25 cellular contexts compared by ENCODE assay signal in genomic region chr21:26394341-26394740, GRCh38.
"Had no signal": no experiment of that assay in that cellular context is flagged by ENCODE, and none has a peak within 500 bp of the region (broad histone marks: within the 10 kb centered on the region; RNA-seq: fewer than 3 reads in every experiment).

No MANE protein-coding gene starts in this region.

- H3K4me1 ChIP-seq: ascending aorta had no signal

- H3K4me3 Mint-ChIP-seq: activated B cell treated with CpG ODN at 0.5 μM for 24 hours; activated CD4-positive, alpha-beta T cell treated with anti-CD3 and anti-CD28 coated beads, Interleukin-2, amount 10 ng/mL, durations not matched to agents 24 days and 14 days; activated CD8-positive, alpha-beta memory T cell treated with anti-CD3 and anti-CD28 coated beads, Interleukin-2, amount 10 ng/mL, durations not matched to agents 7 days and 5 days; activated naive CD8-positive, alpha-beta T cell treated with anti-CD3 and anti-CD28 coated beads, Interleukin-2, amount 50 U/mL, for 24 hours; activated T-cell treated with anti-CD3 and anti-CD28 coated beads, Interleukin-2, amount 50 U/mL, for 4 hours; T-helper 17 cell had no signal

- ATAC-seq: activated CD8-positive, alpha-beta memory T cell treated with anti-CD3 and anti-CD28 coated beads, Interleukin-2, amount 10 ng/mL, durations not matched to agents 7 days and 5 days; activated naive CD4-positive, alpha-beta T cell treated with anti-CD3 and anti-CD28 coated beads, Interleukin-2, amount 50 U/mL, for 72 hours; activated naive CD8-positive, alpha-beta T cell treated with anti-CD3 and anti-CD28 coated beads, Interleukin-2, amount 50 U/mL, for 24 hours; activated T-cell treated with anti-CD3 and anti-CD28 coated beads, Interleukin-2, amount 50 U/mL, for 4 hours; T-helper 17 cell had no signal

- H3K27me3 Mint-ChIP-seq: activated B cell treated with CpG ODN at 0.5 μM for 24 hours; activated CD4-positive, alpha-beta T cell treated with anti-CD3 and anti-CD28 coated beads, Interleukin-2, amount 10 ng/mL, durations not matched to agents 24 days and 14 days; activated CD8-positive, alpha-beta memory T cell treated with anti-CD3 and anti-CD28 coated beads, Interleukin-2, amount 10 ng/mL, durations not matched to agents 7 days and 5 days; activated naive CD8-positive, alpha-beta T cell treated with anti-CD3 and anti-CD28 coated beads, Interleukin-2, amount 50 U/mL, for 24 hours; T-helper 17 cell had no signal

- H3K9me3 ChIP-seq: ascending aorta had no signal

- H3K9me3 Mint-ChIP-seq: activated B cell treated with CpG ODN at 0.5 μM for 24 hours; activated CD4-positive, alpha-beta T cell treated with anti-CD3 and anti-CD28 coated beads, Interleukin-2, amount 10 ng/mL, durations not matched to agents 24 days and 14 days; activated naive CD4-positive, alpha-beta T cell treated with anti-CD3 and anti-CD28 coated beads, Interleukin-2, amount 50 U/mL, for 72 hours; activated naive CD8-positive, alpha-beta T cell treated with anti-CD3 and anti-CD28 coated beads, Interleukin-2, amount 50 U/mL, for 24 hours; activated T-cell treated with anti-CD3 and anti-CD28 coated beads, Interleukin-2, amount 50 U/mL, for 4 hours had no signal

- H2AFZ ChIP-seq: PC-9 had no signal

- DNase-seq: activated B cell treated with CpG ODN at 0.5 μM for 24 hours; activated CD4-positive, alpha-beta T cell treated with anti-CD3 and anti-CD28 coated beads for 1 hour; activated CD4-positive, alpha-beta T cell treated with anti-CD3 and anti-CD28 coated beads, Interleukin-2, amount 10 ng/mL, durations not matched to agents 24 days and 14 days; activated CD4-positive, alpha-beta T cell treated with anti-CD3 and anti-CD28 coated beads, Interleukin-2, amount 50 U/mL, for 48 hours; activated CD8-positive, alpha-beta memory T cell treated with anti-CD3 and anti-CD28 coated beads, Interleukin-2, amount 10 ng/mL, durations not matched to agents 7 days and 5 days; activated effector memory CD4-positive, alpha-beta T cell treated with anti-CD3 and anti-CD28 coated beads, Interleukin-2, amount 50 U/mL, for 16 hours; activated naive CD4-positive, alpha-beta T cell treated with Interleukin-2 at 50 U/mL for 16 hours; activated naive CD8-positive, alpha-beta T cell treated with anti-CD3 and anti-CD28 coated beads, Interleukin-2, amount 50 U/mL, for 24 hours; activated T-cell treated with anti-CD3 and anti-CD28 coated beads, Interleukin-2, amount 50 U/mL, for 4 hours; amniotic stem cell; central memory CD4-positive, alpha-beta T cell; MM.1S; NCI-H1105; NCI-H1436; NCI-H1694 treated with DMSO at 0.1 percent for 48 hours; NCI-H2029 treated with DMSO at 0.1 percent for 48 hours; NCI-H510A treated with DMSO at 0.1 percent for 48 hours; NCI-H69; NK-92 treated with Interleukin-12 subunit alpha and Interleukin-12 subunit beta, amount 100 ng/mL, for 24 hours; PC-9; SHP77 treated with DMSO at 0.1 percent for 48 hours; T-helper 17 cell; T-helper 9 cell had no signal

- H3K36me3 ChIP-seq: ascending aorta had no signal

- H3K27me3 ChIP-seq: ascending aorta had no signal

- H3K36me3 Mint-ChIP-seq: activated CD8-positive, alpha-beta memory T cell treated with anti-CD3 and anti-CD28 coated beads, Interleukin-2, amount 10 ng/mL, durations not matched to agents 7 days and 5 days; activated naive CD4-positive, alpha-beta T cell treated with anti-CD3 and anti-CD28 coated beads, Interleukin-2, amount 50 U/mL, for 72 hours had no signal

- H3K4me1 Mint-ChIP-seq: activated B cell treated with CpG ODN at 0.5 μM for 24 hours; activated CD4-positive, alpha-beta T cell treated with anti-CD3 and anti-CD28 coated beads, Interleukin-2, amount 10 ng/mL, durations not matched to agents 24 days and 14 days; activated CD8-positive, alpha-beta memory T cell treated with anti-CD3 and anti-CD28 coated beads, Interleukin-2, amount 10 ng/mL, durations not matched to agents 7 days and 5 days; activated naive CD8-positive, alpha-beta T cell treated with anti-CD3 and anti-CD28 coated beads, Interleukin-2, amount 50 U/mL, for 24 hours; T-helper 17 cell had no signal

- H3K4me3 ChIP-seq: ascending aorta, PC-9 had no signal

- H3K4me2 ChIP-seq: PC-9 had no signal

- H3K27ac Mint-ChIP-seq: activated B cell treated with CpG ODN at 0.5 μM for 24 hours; activated CD4-positive, alpha-beta T cell treated with anti-CD3 and anti-CD28 coated beads, Interleukin-2, amount 10 ng/mL, durations not matched to agents 24 days and 14 days; activated CD8-positive, alpha-beta memory T cell treated with anti-CD3 and anti-CD28 coated beads, Interleukin-2, amount 10 ng/mL, durations not matched to agents 7 days and 5 days; activated naive CD4-positive, alpha-beta T cell treated with anti-CD3 and anti-CD28 coated beads, Interleukin-2, amount 50 U/mL, for 72 hours; activated naive CD8-positive, alpha-beta T cell treated with anti-CD3 and anti-CD28 coated beads, Interleukin-2, amount 50 U/mL, for 24 hours; T-helper 17 cell had no signal

- H3K27ac ChIP-seq: ascending aorta, PC-9 had no signal
